In genomic region chr6:168333039-168333438, GRCh38 we compare ENCODE assay signal across 14 cellular contexts. TPM values are rescaled to one million over a fixed set of nuclear protein-coding genes. Genes with fewer than 3 reads are reported as not detected.
A peak's percentile ranks its signal among the peaks of the same experiment; 100 is the strongest.
DNase-seq lines count a peak whose midpoint lies in the region; ATAC-seq and TF ChIP-seq lines count a peak whose summit lies in the region.
"Had no signal": no experiment of that assay in that cellular context is flagged by ENCODE, and none has a peak within 500 bp of the region (broad histone marks: within the 10 kb centered on the region; RNA-seq: fewer than 3 reads in every experiment).

No MANE protein-coding gene starts in this region.

- no peak for TF ChIP-seq POLR2A in testis (IDR thresholded peaks at IDR 0.05)

- H3K27ac ChIP-seq in SK-N-SH (ENCODE audit: low read depth in 2 of 2, low read length in 1 of 2) (no peak overlapping the region), OCI-LY3 (ENCODE audit: low read length) (no peak overlapping the region), testis (no peak overlapping the region)
- H3K27ac ChIP-seq: BLaER1 treated with 17β-estradiol and CSF1 and Interleukin-3, amounts not matched to agents 10 nM and 100 nM; epithelial cell of prostate; stomach had no signal

- no peaks in the 10 kb centered on the region for H4K20me1 ChIP-seq in SK-N-SH (ENCODE audit: insufficient read depth)
- no peaks in the 10 kb centered on the region for H4K20me1 ChIP-seq in OCI-LY3 (ENCODE audit: insufficient read depth, low read length)
- H4K20me1 ChIP-seq: BLaER1 treated with 17β-estradiol and CSF1 and Interleukin-3, amounts not matched to agents 10 nM and 100 nM had no signal

- H3K27me3 ChIP-seq in SK-N-SH (ENCODE audit: insufficient read depth) (no peaks in the 10 kb centered on the region), OCI-LY3 (ENCODE audit: low read depth, low read length) (no peaks in the 10 kb centered on the region), testis (no peaks in the 10 kb centered on the region)
- H3K27me3 ChIP-seq: BLaER1 treated with 17β-estradiol and CSF1 and Interleukin-3, amounts not matched to agents 10 nM and 100 nM; stomach had no signal

- peak; percentile 63 for DNase-seq in SK-N-SH
- no peak for DNase-seq in fibroblast of the aortic adventitia (ENCODE audit: low read depth)
- no peak for DNase-seq in testis
- no peak for DNase-seq in NCI-H2171 treated with DMSO at 0.1 percent for 48 hours (lab: John Stamatoyannopoulos, UW)
- DNase-seq in activated effector memory CD4-positive, alpha-beta T cell treated with Interleukin-2 at 50 U/mL for 16 hours = no peak
- DNase-seq: activated CD4-positive, alpha-beta T cell treated with anti-CD3 and anti-CD28 coated beads for 4 hours; midbrain; stomach had no signal

- H3K79me2 ChIP-seq in SK-N-SH (ENCODE audit: insufficient read depth) = no peaks in the 10 kb centered on the region
- no peaks in the 10 kb centered on the region for H3K79me2 ChIP-seq in OCI-LY3 (ENCODE audit: low read length)

- TF ChIP-seq CTCF in SK-N-SH (IDR thresholded peaks at IDR 0.05) = 0 out of 2 replicates have a peak, but pooled peaks have one; percentile 8
- TF ChIP-seq CTCF in OCI-LY3 (IDR thresholded peaks at IDR 0.05; ENCODE audit: low read depth, low read length) = peak; percentile 34
- peak; percentile 29 for TF ChIP-seq CTCF in fibroblast of the aortic adventitia (IDR thresholded peaks at IDR 0.05; ENCODE audit: insufficient read depth, low read length)
- peak in 2 of 3 experiments; percentile 20 to 35 for TF ChIP-seq CTCF in testis (IDR thresholded peaks at IDR 0.05)

- intact Hi-C loops in testis (cut with DNase I; ENCODE audit: low total_unique reads) = no loop called here

- H3K4me2 ChIP-seq in SK-N-SH (no peak overlapping the region), OCI-LY3 (ENCODE audit: low read length) (no peak overlapping the region)
- H3K4me2 ChIP-seq: BLaER1 treated with 17β-estradiol and CSF1 and Interleukin-3, amounts not matched to agents 10 nM and 100 nM had no signal

- no peak overlapping the region for H3K4me3 ChIP-seq in SK-N-SH (ENCODE audit: low read depth in 2 of 2, low read length in 1 of 2)
- H3K4me3 ChIP-seq in OCI-LY3 (ENCODE audit: low read length) = no peak overlapping the region
- H3K4me3 ChIP-seq in fibroblast of the aortic adventitia (ENCODE audit: low read depth, low read length) = no peak overlapping the region
- peak overlapping the region in 1 of 2 donors; percentile 12 for H3K4me3 ChIP-seq in testis
- H3K4me3 ChIP-seq: BLaER1 treated with 17β-estradiol and CSF1 and Interleukin-3, amounts not matched to agents 10 nM and 100 nM had no signal

- H3K9me3 ChIP-seq in SK-N-SH (no peaks in the 10 kb centered on the region), OCI-LY3 (ENCODE audit: insufficient read depth, low read length) (no peaks in the 10 kb centered on the region), testis (no peaks in the 10 kb centered on the region)
- H3K9me3 ChIP-seq: stomach had no signal

- H3K36me3 ChIP-seq in SK-N-SH (replicated peaks in 1 of 2; ENCODE audit: control insufficient read depth in 1 of 2, insufficient read depth in 2 of 2, low read length in 1 of 2) = no peaks in the 10 kb centered on the region
- H3K36me3 ChIP-seq in OCI-LY3 (replicated peaks; ENCODE audit: low read depth, low read length) = no peaks in the 10 kb centered on the region
- H3K36me3 ChIP-seq in testis (ENCODE audit: low read depth, missing control alignments) = no peaks in the 10 kb centered on the region
- H3K36me3 ChIP-seq: BLaER1 treated with 17β-estradiol and CSF1 and Interleukin-3, amounts not matched to agents 10 nM and 100 nM; stomach had no signal

- POLR2A ChIA-PET in SK-N-SH (lab: Yijun Ruan, JAX) = no interaction called here

- CTCF ChIA-PET in SK-N-SH (lab: Yijun Ruan, JAX) = interaction anchor here (0.5 to 2.1 kb wide), 5 partner anchors 22 to 552 kb away, joined by 3 to 6 read pairs (median 3); no protein-coding TSS in a partner anchor

- H3K4me1 ChIP-seq in SK-N-SH (ENCODE audit: control insufficient read depth in 1 of 2, insufficient read depth in 2 of 2, low read depth in 1 of 2, low read length in 1 of 2) (no peaks in the 10 kb centered on the region), OCI-LY3 (ENCODE audit: low read length) (no peaks in the 10 kb centered on the region), testis (no peaks in the 10 kb centered on the region)
- H3K4me1 ChIP-seq: BLaER1 treated with 17β-estradiol and CSF1 and Interleukin-3, amounts not matched to agents 10 nM and 100 nM had no signal

- H3K9ac ChIP-seq in SK-N-SH = no peak overlapping the region
- no peak overlapping the region for H3K9ac ChIP-seq in OCI-LY3 (ENCODE audit: low read length)
- H3K9ac ChIP-seq: BLaER1 treated with 17β-estradiol and CSF1 and Interleukin-3, amounts not matched to agents 10 nM and 100 nM had no signal

- H2AFZ ChIP-seq in SK-N-SH (ENCODE audit: low read depth) = no peak overlapping the region
- no peak overlapping the region for H2AFZ ChIP-seq in OCI-LY3 (ENCODE audit: low read depth, low read length)

- no peaks in the 10 kb centered on the region for H3K9me2 ChIP-seq in SK-N-SH

- TF ChIP-seq RAD21 in SK-N-SH (IDR thresholded peaks at IDR 0.05; ENCODE audit: low read length) = peak; percentile 20; the same call in 1 of the 2 replicates

- TF ChIP-seq EP300 in SK-N-SH (IDR thresholded peaks at IDR 0.05; ENCODE audit: borderline replicate concordance in 1 of 2, low read depth in 1 of 2, low read length in 1 of 2) = no peak

- 57% methylated on average over 5 of the region's 5 CpGs for WGBS in SK-N-SH (ENCODE audit: low lambda C conversion rate)
- WGBS in testis, 2 donors = 59 to 65% methylated on average over 5 of the region's 5 CpGs

- H3F3A ChIP-seq in SK-N-SH (replicated peaks; ENCODE audit: insufficient read depth) = no peaks in the 10 kb centered on the region

- ATAC-seq in SK-N-SH treated with all-trans-retinoic acid at 6 μM for 48 hours (no peak), GM21390 (IDR thresholded peaks at IDR 0.05; ENCODE audit: unreplicated experiment) (no peak)

TF ChIP-seq in SK-N-SH, 30 proteins besides CTCF, POLR2A, EP300 and RAD21:
- no peak for TF ChIP-seq SMC3 (IDR thresholded peaks at IDR 0.05; ENCODE audit: low read depth, low read length)
- TF ChIP-seq POLR2AphosphoS5 (IDR thresholded peaks at IDR 0.05; ENCODE audit: low read depth, low read length) = no peak
- TF ChIP-seq RXRA (IDR thresholded peaks at IDR 0.05; ENCODE audit: borderline replicate concordance, low read depth) = no peak
- TF ChIP-seq USF2 (IDR thresholded peaks at IDR 0.05; ENCODE audit: borderline replicate concordance, low read depth, low read length) = no peak

TF ChIP-seq in SK-N-SH treated with all-trans-retinoic acid at 6 μM for 48 hours, 23 proteins besides CTCF, POLR2A, EP300 and RAD21:
- TF ChIP-seq PATZ1 (CRISPR knock-in tag; IDR thresholded peaks at IDR 0.05; ENCODE audit: borderline replicate concordance) (no peak), ZNF70 (CRISPR knock-in tag; IDR thresholded peaks at IDR 0.05) (no peak), ISL1 (CRISPR knock-in tag; IDR thresholded peaks at IDR 0.05) (no peak), ESRRG (CRISPR knock-in tag; IDR thresholded peaks at IDR 0.05) (no peak), ZNF565 (CRISPR knock-in tag; conservative IDR thresholded peaks at IDR 0.05; ENCODE audit: low read depth) (no peak), ZFP30 (CRISPR knock-in tag; IDR thresholded peaks at IDR 0.05) (no peak), BACH2 (CRISPR knock-in tag; IDR thresholded peaks at IDR 0.05; ENCODE audit: borderline replicate concordance) (no peak), ZFP3 (CRISPR knock-in tag; IDR thresholded peaks at IDR 0.05) (no peak)

RNA-seq across cellular contexts. Expression of gene DACT2, which starts 13.5 kb away (rescaled TPM):
- not detected in 2 replicates for polyA plus RNA-seq in SK-N-SH (2012; rRNA removed)
- not detected in 2 replicates for polyA plus RNA-seq in SK-N-SH (2012; cell fraction: cytosol; rRNA removed)
- not detected in 2 replicates for polyA plus RNA-seq in SK-N-SH (2012; cell fraction: nucleus; rRNA removed)
- total RNA-seq in fibroblast of the aortic adventitia (ENCODE audit: low replicate concordance) = 0.27 and 0.98 TPM in 2 replicates
- total RNA-seq in testis = 10 to 100 TPM in 1 of 2 donors, 1 to 10 TPM in 1; 2.0 to 20.8 TPM
- polyA plus RNA-seq in testis (ENCODE audit: insufficient read depth, low read depth, low replicate concordance) = 1.8 TPM
- total RNA-seq: RPMI7951 had no signal
